16 cellular contexts compared by ENCODE assay signal in genomic region chr3:145899229-145899628, GRCh38.
DNase-seq lines count a peak whose midpoint lies in the region; ATAC-seq and TF ChIP-seq lines count a peak whose summit lies in the region.
"Had no signal": no experiment of that assay in that cellular context is flagged by ENCODE, and none has a peak within 500 bp of the region (broad histone marks: within the 10 kb centered on the region; RNA-seq: fewer than 3 reads in every experiment).

No MANE protein-coding gene starts in this region.

- peak; percentile 43 for DNase-seq in GM12865 (ENCODE audit: low read depth)
- peak; percentile 89 for DNase-seq in NCI-H2171 treated with DMSO at 0.1 percent for 48 hours (lab: John Stamatoyannopoulos, UW)
- DNase-seq in activated effector memory CD4-positive, alpha-beta T cell treated with Interleukin-2 at 50 U/mL for 16 hours: no peak
- no peak for DNase-seq in NCI-H146 treated with DMSO at 0.1 percent for 48 hours (lab: John Stamatoyannopoulos, UW; ENCODE audit: unreplicated experiment)
- no peak for DNase-seq in stimulated activated CD8-positive, alpha-beta memory T cell treated with anti-CD3 and anti-CD28 coated beads, Interleukin-4, amount 100 ng/mL, for 48 hours
- DNase-seq: activated CD4-positive, alpha-beta T cell treated with anti-CD3 and anti-CD28 coated beads, Interleukin-2, amount 50 U/mL, for 1 hour; activated T-cell treated with anti-CD3 and anti-CD28 coated beads, Interleukin-2, amount 50 U/mL, for 48 hours; CD4-positive, alpha-beta memory T cell; cerebellar nuclear complex; KG1; NCI-H1694 treated with DMSO at 0.1 percent for 48 hours; occipital lobe; stimulated activated naive CD4-positive, alpha-beta T cell treated with Interleukin-2 at 50 U/mL for 16 hours had no signal

- TF ChIP-seq CTCF in GM12865 (IDR thresholded peaks at IDR 0.05; ENCODE audit: insufficient read depth, low read depth, low read length, missing control alignments): no peak

- ATAC-seq in GM19463 (IDR thresholded peaks at IDR 0.05; ENCODE audit: unreplicated experiment): peak; percentile 28
- peak; percentile 37 for ATAC-seq in HG03108 (IDR thresholded peaks at IDR 0.05; ENCODE audit: unreplicated experiment)
- no peak for ATAC-seq in GM19023 (IDR thresholded peaks at IDR 0.05; ENCODE audit: unreplicated experiment)

- H3K4me3 ChIP-seq in GM12865 (ENCODE audit: low read depth, low read length): no peak overlapping the region

Comparison
In these comparisons a context has a peak if more than half of its experiments do, and no peak if none do; other contexts are left out.
1. DNase-seq: peak in GM12865 (single experiment) and NCI-H2171 treated with DMSO at 0.1 percent for 48 hours (single experiment); none in activated effector memory CD4-positive, alpha-beta T cell treated with Interleukin-2 at 50 U/mL for 16 hours (single experiment), NCI-H146 treated with DMSO at 0.1 percent for 48 hours (single experiment) and stimulated activated CD8-positive, alpha-beta memory T cell treated with anti-CD3 and anti-CD28 coated beads, Interleukin-4, amount 100 ng/mL, for 48 hours (single experiment).